1 cellular context compared by ENCODE assay signal in the genomic region with DNA sequence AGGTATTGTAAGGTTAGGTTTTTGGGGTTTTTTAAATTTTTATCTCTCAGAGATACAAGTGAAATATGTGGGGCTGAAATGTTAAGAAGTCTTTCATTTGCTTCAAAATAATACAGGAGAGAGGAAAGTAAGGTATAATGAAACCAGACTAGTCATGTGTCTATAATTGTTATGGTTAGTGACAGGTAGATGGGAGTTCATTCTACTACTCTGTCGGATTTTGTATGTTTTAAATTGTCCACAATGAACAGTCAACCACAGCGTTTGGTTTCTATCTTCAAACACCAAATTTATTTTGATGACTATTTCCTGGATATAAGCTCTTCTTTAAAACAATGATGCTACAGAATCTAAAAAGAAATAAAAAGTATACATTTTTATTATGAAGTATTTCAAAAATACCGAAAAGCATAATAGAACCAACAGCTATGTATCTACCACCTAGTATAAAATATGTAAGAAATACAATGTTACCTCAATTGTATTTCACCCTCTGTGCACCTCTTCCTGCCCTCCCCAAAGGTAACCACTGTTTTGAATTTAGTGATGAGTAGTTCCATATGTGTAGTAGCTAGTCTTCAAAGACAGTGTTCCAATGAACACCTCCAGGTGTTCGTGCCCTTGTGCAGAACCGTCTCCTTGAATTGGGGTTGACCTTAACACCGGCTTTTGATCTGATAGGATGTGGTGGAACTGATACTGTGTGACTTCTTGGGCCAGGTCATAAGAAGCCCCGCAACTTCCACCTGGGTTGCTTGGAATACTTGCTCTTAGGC.
TF ChIP-seq lines count a peak whose summit lies in the region.

No MANE protein-coding gene starts in this region.

TF ChIP-seq in HepG2, 621 proteins besides CTCF, POLR2A, EP300 and RAD21 (continued from another document):
- no peak for TF ChIP-seq PRDM15 (CRISPR knock-in tag; IDR thresholded peaks at IDR 0.05)
- no peak for TF ChIP-seq KDM3A (CRISPR knock-in tag; IDR thresholded peaks at IDR 0.05; ENCODE audit: low read depth)
- no peak for TF ChIP-seq ZNF264 (CRISPR knock-in tag; IDR thresholded peaks at IDR 0.05)
- TF ChIP-seq, protein P1, sequence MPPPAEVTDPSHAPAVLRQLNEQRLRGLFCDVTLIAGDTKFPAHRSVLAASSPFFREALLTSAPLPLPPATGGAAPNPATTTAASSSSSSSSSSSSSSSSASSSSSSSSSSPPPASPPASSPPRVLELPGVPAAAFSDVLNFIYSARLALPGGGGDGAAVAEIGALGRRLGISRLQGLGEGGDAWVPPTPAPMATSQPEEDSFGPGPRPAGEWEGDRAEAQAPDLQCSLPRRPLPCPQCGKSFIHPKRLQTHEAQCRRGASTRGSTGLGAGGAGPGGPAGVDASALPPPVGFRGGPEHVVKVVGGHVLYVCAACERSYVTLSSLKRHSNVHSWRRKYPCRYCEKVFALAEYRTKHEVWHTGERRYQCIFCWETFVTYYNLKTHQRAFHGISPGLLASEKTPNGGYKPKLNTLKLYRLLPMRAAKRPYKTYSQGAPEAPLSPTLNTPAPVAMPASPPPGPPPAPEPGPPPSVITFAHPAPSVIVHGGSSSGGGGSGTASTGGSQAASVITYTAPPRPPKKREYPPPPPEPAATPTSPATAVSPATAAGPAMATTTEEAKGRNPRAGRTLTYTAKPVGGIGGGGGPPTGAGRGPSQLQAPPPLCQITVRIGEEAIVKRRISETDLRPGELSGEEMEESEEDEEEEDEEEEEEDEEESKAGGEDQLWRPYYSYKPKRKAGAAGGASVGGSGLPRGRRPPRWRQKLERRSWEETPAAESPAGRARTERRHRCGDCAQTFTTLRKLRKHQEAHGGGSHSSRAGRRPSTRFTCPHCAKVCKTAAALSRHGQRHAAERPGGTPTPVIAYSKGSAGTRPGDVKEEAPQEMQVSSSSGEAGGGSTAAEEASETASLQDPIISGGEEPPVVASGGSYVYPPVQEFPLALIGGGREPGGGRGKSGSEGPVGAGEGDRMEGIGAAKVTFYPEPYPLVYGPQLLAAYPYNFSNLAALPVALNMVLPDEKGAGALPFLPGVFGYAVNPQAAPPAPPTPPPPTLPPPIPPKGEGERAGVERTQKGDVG (CRISPR knock-in tag; IDR thresholded peaks at IDR 0.05; ENCODE audit: borderline replicate concordance): no peak
- TF ChIP-seq PBX3 (CRISPR knock-in tag; IDR thresholded peaks at IDR 0.05; ENCODE audit: borderline replicate concordance): no peak
- TF ChIP-seq ZNF770 (CRISPR knock-in tag; IDR thresholded peaks at IDR 0.05): no peak
TF ChIP-seq in HepG2: peak in this region for 0.
